Comparison of ENCODE assay signal across 1 cellular context in genomic region chr12:57607958-57608663, GRCh38.
TF ChIP-seq lines count a peak whose summit lies in the region.

No MANE protein-coding gene starts in this region.

TF ChIP-seq in HEK293T, 16 proteins besides CTCF, POLR2A, EP300 and RAD21:
- TF ChIP-seq ARNT (IDR thresholded peaks at IDR 0.05) (no peak), HDGF (IDR thresholded peaks at IDR 0.05; ENCODE audit: borderline replicate concordance) (no peak), BHLHE40 (IDR thresholded peaks at IDR 0.05; ENCODE audit: borderline replicate concordance) (no peak), ELF4 (IDR thresholded peaks at IDR 0.05) (no peak), SUZ12 (IDR thresholded peaks at IDR 0.05) (no peak), L3MBTL2 (conservative IDR thresholded peaks at IDR 0.05) (no peak), ZNF384 (IDR thresholded peaks at IDR 0.05) (no peak), TARDBP (IDR thresholded peaks at IDR 0.05) (no peak), FOXM1 (IDR thresholded peaks at IDR 0.05; ENCODE audit: borderline replicate concordance) (no peak), NFRKB (IDR thresholded peaks at IDR 0.05) (no peak), CTBP1 (IDR thresholded peaks at IDR 0.05; ENCODE audit: borderline replicate concordance) (no peak), FOXA1 (IDR thresholded peaks at IDR 0.05) (no peak), PKNOX1 (IDR thresholded peaks at IDR 0.05) (no peak), SP1 (IDR thresholded peaks at IDR 0.05) (no peak)
